Comparison of ENCODE assay signal across 10 cellular contexts in the genomic region with DNA sequence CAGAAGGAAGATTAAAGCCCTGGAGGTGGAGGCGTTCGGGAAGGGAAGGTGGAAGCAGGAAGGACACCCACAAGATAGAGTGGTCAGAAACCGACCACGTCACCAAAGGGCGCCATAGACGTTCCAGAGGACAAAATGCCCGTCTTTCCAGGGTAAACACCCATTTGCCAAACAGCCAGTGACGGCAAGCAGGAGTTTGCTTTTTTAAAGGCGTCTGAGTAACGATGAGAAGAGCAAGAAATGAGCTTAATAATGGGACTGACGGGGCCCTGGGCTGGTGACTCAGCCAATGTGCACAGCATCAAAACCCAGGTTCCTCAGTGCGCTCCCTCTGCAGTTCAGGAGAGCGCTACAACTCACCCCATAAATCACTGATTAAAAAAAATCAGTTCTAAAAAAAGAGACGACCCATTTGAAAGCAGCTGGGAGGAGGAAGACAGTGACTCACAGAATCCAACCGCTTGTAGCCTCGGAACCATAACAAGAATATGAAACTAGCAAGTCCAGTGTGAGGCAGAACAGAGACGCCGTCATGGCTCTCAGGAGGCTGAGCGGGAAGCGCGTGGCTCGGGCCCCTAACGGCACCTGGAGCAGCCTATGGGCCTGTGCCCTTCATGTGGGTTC. TPM values are rescaled to one million over a fixed set of nuclear protein-coding genes. Genes with fewer than 3 reads are reported as not detected.
DNase-seq lines count a peak whose midpoint lies in the region; ATAC-seq and TF ChIP-seq lines count a peak whose summit lies in the region.
"Had no signal": no experiment of that assay in that cellular context is flagged by ENCODE, and none has a peak within 500 bp of the region (broad histone marks: within the 10 kb centered on the region; RNA-seq: fewer than 3 reads in every experiment).

No MANE protein-coding gene starts in this region.

- H3K27me3 Mint-ChIP-seq in CD8-positive, alpha-beta T cell (ENCODE audit: low read depth), result peaks cover 21% of the 10 kb centered on the region

- no peaks in the 10 kb centered on the region for H3K36me3 ChIP-seq in PC-3 (ENCODE audit: low read depth, low read length)
- H3K36me3 ChIP-seq in esophagus muscularis mucosa, result no peaks in the 10 kb centered on the region
- no peaks in the 10 kb centered on the region for H3K36me3 ChIP-seq in CD8-positive, alpha-beta T cell (ENCODE audit: insufficient read depth, low read length)
- no peaks in the 10 kb centered on the region for H3K36me3 ChIP-seq in Karpas-422 (ENCODE audit: insufficient read depth, low read length)

- no peaks in the 10 kb centered on the region for H3F3A ChIP-seq in PC-3 (ENCODE audit: low read length, unreplicated experiment)

- TF ChIP-seq EP300 in esophagus muscularis mucosa (IDR thresholded peaks at IDR 0.05), result peak; percentile 81

- H3K27ac Mint-ChIP-seq in CD8-positive, alpha-beta T cell, result no peak overlapping the region

- H4K20me1 ChIP-seq in PC-3 (ENCODE audit: low read length) (no peaks in the 10 kb centered on the region), Karpas-422 (ENCODE audit: insufficient read depth, low read depth, low read length) (no peaks in the 10 kb centered on the region)

- intact Hi-C loops in PC-3 (cut with micrococcal nuclease), result loop anchor here (5.0 kb wide), 2 partner anchors 104 to 171 kb away; no protein-coding TSS in a partner anchor
- intact Hi-C loops in esophagus muscularis mucosa (cut with DNase I), result loop anchor here (10.0 kb wide), 1 partner anchor 59 kb away; no protein-coding TSS in a partner anchor
- intact Hi-C loops in posterior vena cava (cut with DNase I), result loop anchor here (5.0 to 10.0 kb wide), 2 partner anchors 86 to 179 kb away; no protein-coding TSS in a partner anchor
- intact Hi-C loops in CD8-positive, alpha-beta T cell (cut with DNase I, micrococcal nuclease), result no loop called here

- no peaks in the 10 kb centered on the region for H3K27me3 ChIP-seq in PC-3 (ENCODE audit: low read length)
- no peaks in the 10 kb centered on the region for H3K27me3 ChIP-seq in esophagus muscularis mucosa
- no peaks in the 10 kb centered on the region for H3K27me3 ChIP-seq in CD8-positive, alpha-beta T cell (ENCODE audit: insufficient read depth, low read length)
- H3K27me3 ChIP-seq in Karpas-422 (ENCODE audit: low read length), result no peaks in the 10 kb centered on the region

- H3K9me3 ChIP-seq in PC-3 (ENCODE audit: low read length) (no peaks in the 10 kb centered on the region), esophagus muscularis mucosa (no peaks in the 10 kb centered on the region), Karpas-422 (ENCODE audit: low read length) (no peaks in the 10 kb centered on the region)
- H3K9me3 ChIP-seq in CD8-positive, alpha-beta T cell (ENCODE audit: low read length), result no peaks in the 10 kb centered on the region

- peaks cover 3% of the 10 kb centered on the region for H3K4me1 Mint-ChIP-seq in CD8-positive, alpha-beta T cell (ENCODE audit: low read depth)
- H3K4me1 Mint-ChIP-seq: central memory CD8-positive, alpha-beta T cell had no signal

- BruUV-seq in PC-3 (replicated peaks; lab: Mats Ljungman, UMichigan), result no TSS peak

- ATAC-seq in PC-3 (peak; percentile 92), HG02759 (IDR thresholded peaks at IDR 0.05; ENCODE audit: unreplicated experiment) (no peak)
- no peak for ATAC-seq in CD8-positive, alpha-beta T cell

- no peak overlapping the region for H3K4me3 Mint-ChIP-seq in CD8-positive, alpha-beta T cell
- H3K4me3 Mint-ChIP-seq: central memory CD8-positive, alpha-beta T cell had no signal

- H3K79me2 ChIP-seq in PC-3 (ENCODE audit: low read length) (peaks cover 67% of the 10 kb centered on the region), Karpas-422 (ENCODE audit: low read length) (no peaks in the 10 kb centered on the region)

- H3K27ac ChIP-seq in PC-3 (ENCODE audit: low read length), result peak overlapping the region; percentile 90
- H3K27ac ChIP-seq in esophagus muscularis mucosa (replicated peaks in 1 of 4), result peak overlapping the region; percentile 76 to 95 (median 84)
- no peak overlapping the region for H3K27ac ChIP-seq in CD8-positive, alpha-beta T cell (ENCODE audit: low read depth, low read length)
- no peak overlapping the region for H3K27ac ChIP-seq in Karpas-422 (ENCODE audit: low read length)

- H3K4me2 ChIP-seq in PC-3 (ENCODE audit: low read length) (peak overlapping the region; percentile 79), Karpas-422 (ENCODE audit: low read depth, low read length, poor library complexity, severe bottlenecking) (no peak overlapping the region)

- no peaks in the 10 kb centered on the region for H3K9me3 Mint-ChIP-seq in CD8-positive, alpha-beta T cell
- H3K9me3 Mint-ChIP-seq: central memory CD8-positive, alpha-beta T cell had no signal

- CTCF ChIA-PET in PC-3 (lab: Charles Lee), result no interaction called here
- CTCF ChIA-PET in CD8-positive, alpha-beta T cell (lab: Charles Lee), result no interaction called here

- peak overlapping the region; percentile 88 for H2AFZ ChIP-seq in PC-3 (ENCODE audit: low read length)
- no peak overlapping the region for H2AFZ ChIP-seq in Karpas-422 (ENCODE audit: low read length)

- H3K4me1 ChIP-seq in PC-3 (ENCODE audit: insufficient read depth, low read length) (peaks cover 17% of the 10 kb centered on the region), esophagus muscularis mucosa (peaks cover 50 to 82% (median 78%) of the 10 kb centered on the region in 4 donors), Karpas-422 (ENCODE audit: low read length) (no peaks in the 10 kb centered on the region)
- no peaks in the 10 kb centered on the region for H3K4me1 ChIP-seq in CD8-positive, alpha-beta T cell (ENCODE audit: insufficient read depth, low read length)

- H3K9me2 ChIP-seq in PC-3 (replicated peaks; ENCODE audit: low read length) (no peaks in the 10 kb centered on the region), Karpas-422 (replicated peaks; ENCODE audit: insufficient read depth, low read length) (no peaks in the 10 kb centered on the region)

- POLR2A ChIA-PET in PC-3 (lab: Charles Lee; ENCODE audit: unreplicated experiment), result no interaction called here
- POLR2A ChIA-PET in CD8-positive, alpha-beta T cell (lab: Charles Lee), result no interaction called here

- peak overlapping the region; percentile 62 for H3K4me3 ChIP-seq in PC-3 (ENCODE audit: low read length)
- peak overlapping the region; percentile 31 to 51 (median 39) for H3K4me3 ChIP-seq in esophagus muscularis mucosa
- no peak overlapping the region for H3K4me3 ChIP-seq in CD8-positive, alpha-beta T cell (ENCODE audit: low read depth, low read length)
- no peak overlapping the region for H3K4me3 ChIP-seq in Karpas-422 (ENCODE audit: low read length)

- TF ChIP-seq POLR2A in esophagus muscularis mucosa (IDR thresholded peaks at IDR 0.05; ENCODE audit: low read depth), result no peak

- 37% methylated on average over 23 of the region's 23 CpGs for WGBS in esophagus muscularis mucosa

- H3K36me3 Mint-ChIP-seq in CD8-positive, alpha-beta T cell, result no peaks in the 10 kb centered on the region

- TF ChIP-seq CTCF in PC-3 (conservative IDR thresholded peaks at IDR 0.05; ENCODE audit: low read depth, low read length) (peak; percentile 27), esophagus muscularis mucosa (IDR thresholded peaks at IDR 0.05) (peak in 2 of 3 experiments; percentile 20 to 28)
- TF ChIP-seq CTCF in CD8-positive, alpha-beta T cell (IDR thresholded peaks at IDR 0.05), result no peak

- peak overlapping the region; percentile 72 for H3K9ac ChIP-seq in PC-3 (ENCODE audit: low read length)
- no peak overlapping the region for H3K9ac ChIP-seq in Karpas-422 (ENCODE audit: low read length)

- DNase-seq in AG20443 (ENCODE audit: low spot score) (peak; percentile 86), PC-3 (peak; percentile 79), esophagus muscularis mucosa (ENCODE audit: extremely low spot score) (no peak), posterior vena cava (ENCODE audit: low spot score) (peak; percentile 82), Karpas-422 (no peak)
- DNase-seq in CD8-positive, alpha-beta T cell, result no peak
- DNase-seq in activated CD4-positive, alpha-beta T cell treated with anti-CD3 and anti-CD28 coated beads, Interleukin-2, amount 50 U/mL, for 4 hours, result no peak
- DNase-seq: NCI-H1436 treated with DMSO at 0.1 percent for 48 hours had no signal

RNA-seq across cellular contexts. Expression of a gene that starts 5.9 kb away (rescaled TPM):
- total RNA-seq in PC-3 (2014; rRNA removed) (3.1 and 3.7 TPM in 2 replicates), esophagus muscularis mucosa (10 to 100 TPM; 38.6 to 66.4 (median 55.7) TPM), posterior vena cava (10 to 100 TPM; 39.3 to 45.6 TPM)
- 1 to 10 TPM; 1.9 to 2.0 TPM for total RNA-seq in CD8-positive, alpha-beta T cell
- total RNA-seq in Karpas-422 (2014; rRNA removed; shearing (Covaris generic); ENCODE audit: low replicate concordance), result 0.11 TPM in 1 of 2 replicates, not detected in the other

Comparison
In these comparisons a context has a peak if more than half of its experiments do, and no peak if none do; other contexts are left out.
1. DNase-seq: peak in AG20443 (single experiment), PC-3 (single experiment) and posterior vena cava (single experiment); none in esophagus muscularis mucosa (single experiment), CD8-positive, alpha-beta T cell (0 of 7), Karpas-422 (single experiment) and activated CD4-positive, alpha-beta T cell treated with anti-CD3 and anti-CD28 coated beads, Interleukin-2, amount 50 U/mL, for 4 hours (0 of 2).
2. H3K27ac ChIP-seq: peak in PC-3 (single experiment) and esophagus muscularis mucosa (4 of 4); none in CD8-positive, alpha-beta T cell (single experiment) and Karpas-422 (single experiment).
3. H3K4me3 ChIP-seq: peak in PC-3 (single experiment) and esophagus muscularis mucosa (4 of 4); none in CD8-positive, alpha-beta T cell (single experiment) and Karpas-422 (single experiment).
4. intact Hi-C loops: an anchor here in PC-3 (5.0 kb wide), esophagus muscularis mucosa (10.0 kb wide) and posterior vena cava (5.0 to 10.0 kb wide); none called in CD8-positive, alpha-beta T cell.